25 cellular contexts compared by ENCODE assay signal in genomic region chr13:75352641-75353327, GRCh38.
"Had no signal": no experiment of that assay in that cellular context is flagged by ENCODE, and none has a peak within 500 bp of the region (broad histone marks: within the 10 kb centered on the region; RNA-seq: fewer than 3 reads in every experiment).

No MANE protein-coding gene starts in this region.

- H3K4me1 ChIP-seq: colonic mucosa, foreskin keratinocyte, gastroesophageal sphincter, parathyroid adenoma, transverse colon, upper lobe of right lung, uterus had no signal

- H3K4me3 Mint-ChIP-seq: dendritic cell treated with granulocyte-macrophage colony-stimulating factor and Interleukin-4, amounts not matched to agents 40 ng/mL and 50 ng/mL, for 4 days; memory B cell; natural killer cell; stimulated activated memory B cell treated with anti-CD40 and anti-IgM and Interleukin-4, amounts not matched to agents 10 μg/mL and 1 μg/mL and 100 μg/mL, for 72 hours; stimulated activated naive CD8-positive, alpha-beta T cell treated with anti-CD3 and anti-CD28 coated beads, Interleukin-15, Interleukin-2, amounts not matched to agents 100 ng/mL and 50 ng/mL, for 24 hours had no signal

- H3K4me1 Mint-ChIP-seq: memory B cell had no signal

- H3K27me3 Mint-ChIP-seq: dendritic cell treated with granulocyte-macrophage colony-stimulating factor and Interleukin-4, amounts not matched to agents 40 ng/mL and 50 ng/mL, for 4 days; progenitor cell of endocrine pancreas; stimulated activated memory B cell treated with anti-CD40 and anti-IgM and Interleukin-4, amounts not matched to agents 10 μg/mL and 1 μg/mL and 100 μg/mL, for 72 hours; stimulated activated naive CD8-positive, alpha-beta T cell treated with anti-CD3 and anti-CD28 coated beads, Interleukin-15, Interleukin-2, amounts not matched to agents 100 ng/mL and 50 ng/mL, for 24 hours had no signal

- H2AFZ ChIP-seq: hepatocyte, parathyroid adenoma had no signal

- H3K79me2 ChIP-seq: hepatocyte, parathyroid adenoma had no signal

- DNase-seq: colonic mucosa; effector CD8-positive, alpha-beta T cell; foreskin keratinocyte; kidney; natural killer cell; stimulated activated CD4-positive, alpha-beta T cell treated with anti-CD3 and anti-CD28 coated beads, Interleukin-2, amount 100 ng/mL, for 24 hours; stimulated activated CD4-positive, alpha-beta T cell treated with anti-CD3 and anti-CD28 coated beads, Interleukin-4, amount 100 ng/mL, for 24 hours; transverse colon; upper lobe of right lung; uterus had no signal

- H3K36me3 ChIP-seq: colonic mucosa, neutrophil, uterus had no signal

- H3K27ac Mint-ChIP-seq: dendritic cell treated with granulocyte-macrophage colony-stimulating factor and Interleukin-4, amounts not matched to agents 40 ng/mL and 50 ng/mL, for 4 days; memory B cell; natural killer cell; progenitor cell of endocrine pancreas; stimulated activated memory B cell treated with anti-CD40 and anti-IgM and Interleukin-4, amounts not matched to agents 10 μg/mL and 1 μg/mL and 100 μg/mL, for 72 hours had no signal

- ATAC-seq: foreskin keratinocyte, gastroesophageal sphincter, left lobe of liver, sciatic nerve, upper lobe of right lung had no signal

- H3K4me3 ChIP-seq: colonic mucosa, esophagus muscularis mucosa, gastroesophageal sphincter, heart left ventricle, hepatocyte, lung, right atrium auricular region, transverse colon, upper lobe of right lung, uterus had no signal

- H3K9me3 Mint-ChIP-seq: dendritic cell treated with granulocyte-macrophage colony-stimulating factor and Interleukin-4, amounts not matched to agents 40 ng/mL and 50 ng/mL, for 4 days; memory B cell; natural killer cell; stimulated activated memory B cell treated with anti-CD40 and anti-IgM and Interleukin-4, amounts not matched to agents 10 μg/mL and 1 μg/mL and 100 μg/mL, for 72 hours; stimulated activated naive CD8-positive, alpha-beta T cell treated with anti-CD3 and anti-CD28 coated beads, Interleukin-15, Interleukin-2, amounts not matched to agents 100 ng/mL and 50 ng/mL, for 24 hours had no signal

- H3K36me3 Mint-ChIP-seq: memory B cell; natural killer cell; stimulated activated memory B cell treated with anti-CD40 and anti-IgM and Interleukin-4, amounts not matched to agents 10 μg/mL and 1 μg/mL and 100 μg/mL, for 72 hours had no signal

- H3K9ac ChIP-seq: parathyroid adenoma had no signal

- H3K27ac ChIP-seq: colonic mucosa, esophagus muscularis mucosa, foreskin keratinocyte, gastroesophageal sphincter, hepatocyte, neutrophil, parathyroid adenoma, transverse colon, upper lobe of right lung, uterus had no signal

- H3K27me3 ChIP-seq: colonic mucosa, esophagus muscularis mucosa, foreskin keratinocyte, gastroesophageal sphincter, heart left ventricle, hepatocyte, neutrophil, right atrium auricular region, transverse colon, upper lobe of right lung, uterus had no signal

- H3K4me2 ChIP-seq: hepatocyte had no signal

- H3K9me3 ChIP-seq: colonic mucosa, esophagus muscularis mucosa, gastroesophageal sphincter, heart left ventricle, neutrophil, right atrium auricular region, transverse colon, upper lobe of right lung, uterus had no signal
